19 cellular contexts compared by ENCODE assay signal in genomic region chr20:23691675-23692074, GRCh38. TPM values are rescaled to one million over a fixed set of nuclear protein-coding genes. Genes with fewer than 3 reads are reported as not detected.
DNase-seq lines count a peak whose midpoint lies in the region; ATAC-seq and TF ChIP-seq lines count a peak whose summit lies in the region.
"Had no signal": no experiment of that assay in that cellular context is flagged by ENCODE, and none has a peak within 500 bp of the region (broad histone marks: within the 10 kb centered on the region; RNA-seq: fewer than 3 reads in every experiment).

No MANE protein-coding gene starts in this region.

- H3K14ac ChIP-seq in mesenchymal stem cell (ENCODE audit: low read length in 2 of 2): peak overlapping the region in 1 of 2 experiments; percentile 62

- no peaks in the 10 kb centered on the region for H3K79me1 ChIP-seq in mesenchymal stem cell (replicated peaks; ENCODE audit: low read length, poor library complexity, severe bottlenecking)

- no peak overlapping the region for H2BK15ac ChIP-seq in mesenchymal stem cell (ENCODE audit: low read depth, poor library complexity, severe bottlenecking)

- H4K91ac ChIP-seq in mesenchymal stem cell (ENCODE audit: low read length): no peak overlapping the region

- peak overlapping the region in 1 of 2 experiments; percentile 71 for H2BK12ac ChIP-seq in mesenchymal stem cell (ENCODE audit: low read length in 2 of 2)

- BruUV-seq in PC-9 (replicated peaks; lab: Mats Ljungman, UMichigan): no TSS peak
- BruUV-seq in A673 (replicated peaks; lab: Mats Ljungman, UMichigan): no TSS peak

- H2BK5ac ChIP-seq in mesenchymal stem cell (ENCODE audit: low read depth, low read length, poor library complexity, severe bottlenecking): no peak overlapping the region

- no peaks in the 10 kb centered on the region for H3K79me2 ChIP-seq in GM23248 (ENCODE audit: insufficient read depth)
- H3K79me2 ChIP-seq in PC-9 (ENCODE audit: low read depth): no peaks in the 10 kb centered on the region

- peak overlapping the region in 1 of 2 experiments; percentile 55 for H3K4ac ChIP-seq in mesenchymal stem cell (ENCODE audit: low read depth in 1 of 2, low read length in 2 of 2)

- no peak overlapping the region for H3K4me3 ChIP-seq in GM23248
- no peak overlapping the region for H3K4me3 ChIP-seq in PC-9
- no peak overlapping the region for H3K4me3 ChIP-seq in mesenchymal stem cell (ENCODE audit: insufficient read depth in 1 of 2, low read depth in 1 of 2, low read length in 2 of 2)
- no peak overlapping the region for H3K4me3 ChIP-seq in A673 (ENCODE audit: low read depth, low read length, poor library complexity, severe bottlenecking)
- H3K4me3 ChIP-seq: BLaER1 had no signal

- H3F3A ChIP-seq in GM23248 (ENCODE audit: insufficient read depth) (no peaks in the 10 kb centered on the region), PC-9 (ENCODE audit: insufficient read depth, low read depth) (peaks cover 20% of the 10 kb centered on the region; the same call in 1 of the 2 replicates)

- TF ChIP-seq CTCF in PC-9 (conservative IDR thresholded peaks at IDR 0.05): no peak
- TF ChIP-seq CTCF in A673 (conservative IDR thresholded peaks at IDR 0.05; ENCODE audit: low read depth, low read length): no peak

- H3K4me1 ChIP-seq in GM23248 (ENCODE audit: insufficient read depth) (peaks cover 6% of the 10 kb centered on the region), PC-9 (replicated peaks; ENCODE audit: insufficient read depth) (peaks cover 81% of the 10 kb centered on the region), mesenchymal stem cell (ENCODE audit: control insufficient read depth, insufficient read depth, low read depth, low read length) (peaks cover 11% of the 10 kb centered on the region), A673 (ENCODE audit: insufficient read depth, low read length, poor library complexity, severe bottlenecking) (no peaks in the 10 kb centered on the region)

- CTCF ChIA-PET in PC-9 (lab: Charles Lee) (no interaction called here), A673 (lab: Charles Lee) (no interaction called here)

- H3K27ac ChIP-seq in GM23248 (no peak overlapping the region), PC-9 (peak overlapping the region; percentile 37), mesenchymal stem cell (ENCODE audit: low read length, poor library complexity, severe bottlenecking) (no peak overlapping the region), A673 (ENCODE audit: low read depth, low read length, poor library complexity, severe bottlenecking) (no peak overlapping the region)
- H3K27ac ChIP-seq: BLaER1 had no signal

- H3K9ac ChIP-seq in GM23248 (no peak overlapping the region), mesenchymal stem cell (ENCODE audit: low read length) (no peak overlapping the region)
- H3K9ac ChIP-seq: BLaER1 had no signal

- no peak overlapping the region for H4K8ac ChIP-seq in mesenchymal stem cell (ENCODE audit: low read length)

- H3K27me3 ChIP-seq in GM23248 (replicated peaks; ENCODE audit: insufficient read depth) (0 out of 2 replicates have a peak, but pooled peaks cover 11% of the 10 kb centered on the region), PC-9 (ENCODE audit: insufficient read depth, low read depth) (no peaks in the 10 kb centered on the region), mesenchymal stem cell (ENCODE audit: control insufficient read depth in 1 of 2, insufficient read depth in 1 of 2, low read length in 2 of 2) (peaks cover 0 to 3% of the 10 kb centered on the region in 2 experiments), A673 (replicated peaks; ENCODE audit: insufficient read depth, low read depth, low read length, poor library complexity) (peaks cover 3% of the 10 kb centered on the region)
- H3K27me3 ChIP-seq: BLaER1 had no signal

- POLR2A ChIA-PET in PC-9 (lab: Charles Lee; ENCODE audit: unreplicated experiment) (no interaction called here), A673 (lab: Charles Lee; ENCODE audit: low non-redundant PET) (no interaction called here)

- H3K9me3 ChIP-seq in GM23248 (ENCODE audit: low read depth) (no peaks in the 10 kb centered on the region), PC-9 (ENCODE audit: insufficient read depth, low read depth) (no peaks in the 10 kb centered on the region), mesenchymal stem cell (ENCODE audit: control insufficient read depth, low read length) (no peaks in the 10 kb centered on the region), A673 (ENCODE audit: low read depth, low read length, poor library complexity, severe bottlenecking) (no peaks in the 10 kb centered on the region)
- H3K9me3 ChIP-seq: BLaER1 had no signal

- no peaks in the 10 kb centered on the region for H3K36me3 ChIP-seq in GM23248 (ENCODE audit: low read depth)
- H3K36me3 ChIP-seq in PC-9 (ENCODE audit: low read depth): no peaks in the 10 kb centered on the region
- no peaks in the 10 kb centered on the region for H3K36me3 ChIP-seq in mesenchymal stem cell (ENCODE audit: control insufficient read depth in 1 of 2, insufficient read depth in 2 of 2, low read depth in 1 of 2, low read length in 2 of 2)
- H3K36me3 ChIP-seq in A673 (ENCODE audit: insufficient read depth, low read length, poor library complexity, severe bottlenecking): no peaks in the 10 kb centered on the region
- H3K36me3 ChIP-seq: BLaER1 had no signal

- H3K23ac ChIP-seq in mesenchymal stem cell (ENCODE audit: low read length in 2 of 2): no peak overlapping the region

- H2AK5ac ChIP-seq in mesenchymal stem cell (ENCODE audit: low read length, severe bottlenecking): no peak overlapping the region

- intact Hi-C loops in PC-9 (cut with micrococcal nuclease; ENCODE audit: unreplicated experiment): no loop called here
- intact Hi-C loops in A673 (cut with micrococcal nuclease; ENCODE audit: unreplicated experiment): no loop called here
- intact Hi-C loops in sciatic nerve (cut with DNase I): no loop called here

- H4K20me1 ChIP-seq in GM23248 (ENCODE audit: insufficient read depth): no peaks in the 10 kb centered on the region
- no peaks in the 10 kb centered on the region for H4K20me1 ChIP-seq in PC-9 (ENCODE audit: insufficient read depth)
- H4K20me1 ChIP-seq: BLaER1 had no signal

- in situ Hi-C loops in GM23248 (cut with MboI): loop anchor here (25.0 kb wide), 1 partner anchor 296 kb away; the partner anchor contains the start of gene GGTLC1

- H3K4me2 ChIP-seq in GM23248 (ENCODE audit: unreplicated experiment): no peak overlapping the region
- H3K4me2 ChIP-seq in PC-9: peak overlapping the region; percentile 43
- no peak overlapping the region for H3K4me2 ChIP-seq in mesenchymal stem cell (ENCODE audit: low read length, poor library complexity, severe bottlenecking)
- H3K4me2 ChIP-seq: BLaER1 had no signal

- 92% methylated on average over 3 of the region's 3 CpGs for WGBS in GM23248 (ENCODE audit: low coverage in 1 of 2, low lambda C conversion rate in 2 of 2, missing lambda C conversion rate in 2 of 2), 2 experiments
- 85% methylated on average over 3 of the region's 3 CpGs for WGBS in mesenchymal stem cell

- H3K9me2 ChIP-seq in GM23248 (ENCODE audit: insufficient read depth) (no peaks in the 10 kb centered on the region), PC-9 (ENCODE audit: insufficient read depth) (no peaks in the 10 kb centered on the region)

- no peak for ATAC-seq in GM18517 (IDR thresholded peaks at IDR 0.05; ENCODE audit: unreplicated experiment)
- no peak for ATAC-seq in HG03457 (IDR thresholded peaks at IDR 0.05; ENCODE audit: unreplicated experiment)
- no peak for ATAC-seq in sciatic nerve
- ATAC-seq: Right ventricle myocardium inferior had no signal

- no peak overlapping the region for H2BK120ac ChIP-seq in mesenchymal stem cell (ENCODE audit: low read depth, low read length)

- H3K18ac ChIP-seq in mesenchymal stem cell (ENCODE audit: low read depth in 1 of 2, low read length in 2 of 2): peak overlapping the region; percentile 59 to 72

- DNase-seq in A172 (ENCODE audit: low spot score): peak; percentile 19
- DNase-seq in GM23248: peak; percentile 22
- DNase-seq in PC-9: peak in 1 of 2 experiments; percentile 64
- peak; percentile 20 for DNase-seq in mesenchymal stem cell
- DNase-seq in A673 (ENCODE audit: low spot score): no peak
- no peak for DNase-seq in sciatic nerve (ENCODE audit: low spot score)
- DNase-seq: CD4-positive, alpha-beta memory T cell; H9; KG1; NCI-H1436; NCI-H2029; NCI-H345; NCI-H524 treated with DMSO at 0.1 percent for 48 hours had no signal

- H2AFZ ChIP-seq in GM23248: no peak overlapping the region
- no peak overlapping the region for H2AFZ ChIP-seq in PC-9
- no peak overlapping the region for H2AFZ ChIP-seq in mesenchymal stem cell (ENCODE audit: low read depth, low read length)

RNA-seq across cellular contexts. Expression of gene CST4, which starts 2.8 kb away (rescaled TPM):
- not detected in 2 replicates for total RNA-seq in A172 (2014; rRNA removed; shearing (Covaris generic))
- total RNA-seq in GM23248 (2014; rRNA removed; shearing (Covaris generic)): not detected in 2 replicates
- not detected in 2 replicates for polyA plus RNA-seq in GM23248 (2016; fragmentation: Nextera tagmentation; extraction: Ambion mirVana)
- total RNA-seq in PC-9 (2021) (0.78 TPM in 1 of 2 replicates, not detected in the other), A673 (2021) (not detected in 2 replicates), sciatic nerve (not detected)
- not detected for polyA plus RNA-seq in mesenchymal stem cell (2013, experiment 1 of 2)
- 0.18 TPM for polyA plus RNA-seq in mesenchymal stem cell (2013, experiment 2 of 2)
- total RNA-seq: CD4-positive, alpha-beta memory T cell; G401; H9; Right ventricle myocardium inferior; SK-MEL-5 had no signal
- polyA plus RNA-seq: CD4-positive, alpha-beta memory T cell had no signal

RNA-seq across cellular contexts. Expression of gene CST3, which starts 53.9 kb away (rescaled TPM):
- 209 and 225 TPM in 2 replicates for total RNA-seq in A172 (2014; rRNA removed; shearing (Covaris generic))
- 396 and 478 TPM in 2 replicates for total RNA-seq in GM23248 (2014; rRNA removed; shearing (Covaris generic))
- 782 and 784 TPM in 2 replicates for polyA plus RNA-seq in GM23248 (2016; fragmentation: Nextera tagmentation; extraction: Ambion mirVana)
- total RNA-seq in PC-9 (2021): 262 and 355 TPM in 2 replicates
- polyA plus RNA-seq in mesenchymal stem cell (2013, experiment 1 of 2): 817 TPM
- 846 TPM for polyA plus RNA-seq in mesenchymal stem cell (2013, experiment 2 of 2)
- total RNA-seq in A673 (2021): 82.7 and 91.3 TPM in 2 replicates
- 731 TPM for total RNA-seq in sciatic nerve

RNA-seq across cellular contexts. Expression of gene CST1, which starts 59.1 kb away (rescaled TPM):
- total RNA-seq in A172 (2014; rRNA removed; shearing (Covaris generic)): not detected in 2 replicates
- not detected in 2 replicates for total RNA-seq in GM23248 (2014; rRNA removed; shearing (Covaris generic))
- not detected in 2 replicates for polyA plus RNA-seq in GM23248 (2016; fragmentation: Nextera tagmentation; extraction: Ambion mirVana)
- 0.76 TPM in 1 of 2 replicates, not detected in the other for total RNA-seq in PC-9 (2021)
- polyA plus RNA-seq in mesenchymal stem cell (2013, experiment 1 of 2): 0.29 TPM
- 0.34 TPM for polyA plus RNA-seq in mesenchymal stem cell (2013, experiment 2 of 2)
- total RNA-seq in A673 (2021): not detected in 2 replicates
- 2.5 TPM for total RNA-seq in sciatic nerve
- total RNA-seq: CD4-positive, alpha-beta memory T cell; G401; Right ventricle myocardium inferior had no signal
- polyA plus RNA-seq: CD4-positive, alpha-beta memory T cell had no signal

Comparison
In these comparisons a context has a peak if more than half of its experiments do, and no peak if none do; other contexts are left out.
1. DNase-seq: peak in A172 (single experiment), GM23248 (single experiment) and mesenchymal stem cell (single experiment); none in A673 (single experiment) and sciatic nerve (single experiment).